ENCODE assay signal across 36 cellular contexts in genomic region chr5:64486163-64486562, GRCh38. TPM values are rescaled to one million over a fixed set of nuclear protein-coding genes. Genes with fewer than 3 reads are reported as not detected.
"Had no signal": no experiment of that assay in that cellular context is flagged by ENCODE, and none has a peak within 500 bp of the region (broad histone marks: within the 10 kb centered on the region; RNA-seq: fewer than 3 reads in every experiment).

No MANE protein-coding gene starts in this region.

- H3K4me3 ChIP-seq: adrenal gland, ascending aorta, breast epithelium, cardiac muscle cell had no signal

- DNase-seq: activated effector memory CD4-positive, alpha-beta T cell treated with anti-CD3 and anti-CD28 coated beads, Interleukin-2, amount 50 U/mL, for 16 hours; activated effector memory CD4-positive, alpha-beta T cell treated with Interleukin-2 at 50 U/mL for 16 hours; activated gamma-delta T cell; activated gamma-delta T cell treated with Interleukin-2 at 50 U/mL for 16 hours; activated naive CD4-positive, alpha-beta T cell; activated naive CD4-positive, alpha-beta T cell treated with anti-CD3 and anti-CD28 coated beads for 36 hours; activated naive CD4-positive, alpha-beta T cell treated with anti-CD3 and anti-CD28 coated beads, Interleukin-2, amount 10 ng/mL, durations not matched to agents 7 days and 5 days; activated naive CD4-positive, alpha-beta T cell treated with anti-CD3 and anti-CD28 coated beads, Interleukin-2, amount 50 U/mL, for 16 hours; activated naive CD4-positive, alpha-beta T cell treated with Interleukin-2 at 50 U/mL for 16 hours; activated naive CD8-positive, alpha-beta T cell treated with anti-CD3 and anti-CD28 coated beads for 36 hours; activated naive CD8-positive, alpha-beta T cell treated with anti-CD3 and anti-CD28 coated beads, Interleukin-2, amount 10 ng/mL, durations not matched to agents 7 days and 5 days; activated naive CD8-positive, alpha-beta T cell treated with anti-CD3 and anti-CD28 coated beads, Interleukin-2, amount 50 U/mL, for 24 hours; activated T-cell treated with anti-CD3 and anti-CD28 coated beads, Interleukin-2, amount 50 U/mL, for 1 hour; activated T-cell treated with anti-CD3 and anti-CD28 coated beads, Interleukin-2, amount 50 U/mL, for 24 hours; activated T-cell treated with anti-CD3 and anti-CD28 coated beads, Interleukin-2, amount 50 U/mL, for 4 hours; activated T-cell treated with anti-CD3 and anti-CD28 coated beads, Interleukin-2, amount 50 U/mL, for 48 hours; activated T-cell treated with anti-CD3 and anti-CD28 coated beads, Interleukin-2, amount 50 U/mL, for 72 hours; adrenal gland; amniotic stem cell; amygdala; anterior cingulate cortex; aorta; brain microvascular endothelial cell; caudate nucleus; central memory CD4-positive, alpha-beta T cell; cerebellar nuclear complex had no signal

- FAIRE-seq: astrocyte, bronchial epithelial cell had no signal

- H3K27me3 ChIP-seq: adrenal gland, ascending aorta, brain microvascular endothelial cell, breast epithelium, cardiac muscle cell had no signal

- H3K36me3 ChIP-seq: adrenal gland, ascending aorta, brain microvascular endothelial cell, breast epithelium, cardiac muscle cell had no signal

- ATAC-seq: activated naive CD4-positive, alpha-beta T cell treated with anti-CD3 and anti-CD28 coated beads, Interleukin-2, amount 50 U/mL, for 72 hours; activated naive CD8-positive, alpha-beta T cell treated with anti-CD3 and anti-CD28 coated beads, Interleukin-2, amount 50 U/mL, for 24 hours; activated T-cell treated with anti-CD3 and anti-CD28 coated beads, Interleukin-2, amount 50 U/mL, for 4 hours; activated T-cell treated with anti-CD3 and anti-CD28 coated beads, Interleukin-2, amount 50 U/mL, for 72 hours; activated T-helper 17 cell treated with anti-CD3 and anti-CD28 coated beads, Interleukin-2, amount 50 U/mL, for 72 hours had no signal

- H3K9me3 ChIP-seq: adrenal gland, ascending aorta had no signal

- H3K27ac ChIP-seq: adrenal gland, ascending aorta, brain microvascular endothelial cell, breast epithelium, cardiac muscle cell had no signal

- H3K4me1 ChIP-seq: adrenal gland, ascending aorta, breast epithelium had no signal

RNA-seq across cellular contexts. Expression of gene RGS7BP, which starts 19.7 kb away (rescaled TPM):
- total RNA-seq: activated naive CD4-positive, alpha-beta T cell treated with anti-CD3 and anti-CD28 coated beads for 36 hours; activated naive CD4-positive, alpha-beta T cell treated with anti-CD3 and anti-CD28 coated beads, Interleukin-2, amount 50 U/mL, for 72 hours; activated naive CD8-positive, alpha-beta T cell treated with anti-CD3 and anti-CD28 coated beads for 36 hours; activated naive CD8-positive, alpha-beta T cell treated with anti-CD3 and anti-CD28 coated beads, Interleukin-2, amount 10 ng/mL, durations not matched to agents 7 days and 5 days; activated T-cell treated with anti-CD3 and anti-CD28 coated beads, Interleukin-2, amount 50 U/mL, for 4 hours; activated T-cell treated with anti-CD3 and anti-CD28 coated beads, Interleukin-2, amount 50 U/mL, for 72 hours; activated T-helper 1 cell treated with anti-CD3 and anti-CD28 coated beads, Interleukin-12 subunit alpha, Interleukin-12 subunit beta, Interleukin-2, Interleukin-4 antibody, amounts not matched to agents 30 ng/mL and 10 ng/mL and 1 ng/mL, durations not matched to agents 14 hours and 24 hours and 36 hours; activated T-helper 17 cell treated with anti-CD3 and anti-CD28 coated beads, Interleukin-2, amount 50 U/mL, for 72 hours; activated T-helper 2 cell treated with anti-CD3 and anti-CD28 coated beads, Interferon-gamma antibody, Interleukin-2, Interleukin-4, amounts not matched to agents 10 μg/mL and 5 μg/mL and 100 μg/mL, durations not matched to agents 14 hours and 24 hours and 36 hours; bronchial epithelial cell; chondrocyte had no signal
- polyA plus RNA-seq: cardiac muscle cell had no signal
